18 cellular contexts compared by ENCODE assay signal in genomic region chrX:14934423-14934822, GRCh38.
"Had no signal": no experiment of that assay in that cellular context is flagged by ENCODE, and none has a peak within 500 bp of the region (broad histone marks: within the 10 kb centered on the region; RNA-seq: fewer than 3 reads in every experiment).

No MANE protein-coding gene starts in this region.

- H3K36me3 ChIP-seq: esophagus muscularis mucosa, neutrophil had no signal

- H3K9me3 ChIP-seq: body of pancreas, esophagus muscularis mucosa, neutrophil, transverse colon had no signal

- H3K27ac ChIP-seq: body of pancreas, esophagus muscularis mucosa, neutrophil, transverse colon had no signal

- ATAC-seq: activated CD8-positive, alpha-beta T cell treated with anti-CD3 and anti-CD28 coated beads for 36 hours; activated naive CD4-positive, alpha-beta T cell treated with anti-CD3 and anti-CD28 coated beads, Interleukin-2, amount 50 U/mL, for 72 hours; body of pancreas had no signal

- DNase-seq: activated B cell treated with CpG ODN at 0.5 μM for 24 hours; activated CD4-positive, alpha-beta T cell treated with anti-CD3 and anti-CD28 coated beads for 48 hours; activated CD8-positive, alpha-beta T cell treated with anti-CD3 and anti-CD28 coated beads for 36 hours; activated effector memory CD4-positive, alpha-beta T cell treated with anti-CD3 and anti-CD28 coated beads, Interleukin-2, amount 50 U/mL, for 16 hours; activated T-cell treated with anti-CD3 and anti-CD28 coated beads, Interleukin-2, amount 50 U/mL, for 48 hours; body of pancreas; cortex of kidney; effector CD4-positive, alpha-beta T cell; immature natural killer cell; naive B cell; stimulated activated CD4-positive, alpha-beta T cell treated with anti-CD3 and anti-CD28 coated beads, Interleukin-15, amount 100 ng/mL, for 24 hours; stimulated activated CD4-positive, alpha-beta T cell treated with anti-CD3 and anti-CD28 coated beads, Interleukin-4, amount 100 ng/mL, for 1 hour; stimulated activated naive CD4-positive, alpha-beta T cell treated with Interleukin-2 at 50 U/mL for 16 hours; transverse colon had no signal

- H3K4me3 ChIP-seq: body of pancreas, esophagus muscularis mucosa, lung, transverse colon had no signal

- H3K27me3 ChIP-seq: body of pancreas, esophagus muscularis mucosa, neutrophil, transverse colon had no signal

- H3K4me1 ChIP-seq: body of pancreas, esophagus muscularis mucosa, transverse colon had no signal
